8 cellular contexts compared by ENCODE assay signal in genomic region chr4:2008921-2009650, GRCh38. TPM values are rescaled to one million over a fixed set of nuclear protein-coding genes. Genes with fewer than 3 reads are reported as not detected.
DNase-seq lines count a peak whose midpoint lies in the region; ATAC-seq, FAIRE-seq and TF ChIP-seq lines count a peak whose summit lies in the region.

Gene NELFA, minus strand, starts transcription at chr4:2008974. Its CDS starts 15 bp downstream, at chr4:2008959.

- POLR2A ChIA-PET in WTC11 (lab: Charles Lee), result interaction anchor here (1.0 to 1.1 kb wide), 2 partner anchors 27 to 117 kb away, joined by 3 to 4 read pairs; no protein-coding TSS in a partner anchor

- no peaks in the 10 kb centered on the region for H3K9me3 ChIP-seq in smooth muscle cell (replicated peaks; ENCODE audit: low read depth)

- H4K20me1 ChIP-seq in smooth muscle cell (ENCODE audit: low read depth), result peaks cover 34% of the 10 kb centered on the region

- peaks cover 47% of the 10 kb centered on the region for H3K79me2 ChIP-seq in smooth muscle cell (ENCODE audit: low read depth)

- peaks cover 7% of the 10 kb centered on the region for H3K4me1 ChIP-seq in smooth muscle cell (ENCODE audit: low read depth)

- H3K4me3 Mint-ChIP-seq in WTC11, result peak within 1 kb of the TSS; percentile 85

- H3K9ac ChIP-seq in smooth muscle cell (ENCODE audit: low read depth), result peak within 1 kb of the TSS; percentile 100

- H3K27me3 Mint-ChIP-seq in WTC11 (ENCODE audit: low read depth), result peaks cover 8% of the 10 kb centered on the region

- peaks cover 5% of the 10 kb centered on the region for H3F3A ChIP-seq in smooth muscle cell (ENCODE audit: low read depth)

- no peak for FAIRE-seq in bronchial epithelial cell (lab: Jason Lieb, UNC)

- H3K9me3 Mint-ChIP-seq in WTC11, result no peaks in the 10 kb centered on the region

- H3K4me2 ChIP-seq in smooth muscle cell, result peak within 1 kb of the TSS; percentile 98

- DNase-seq in AG08396 (ENCODE audit: low spot score) (peak; percentile 97), NCI-H2227 (lab: John Stamatoyannopoulos, UW; ENCODE audit: unreplicated experiment) (peak; percentile 93), WTC11 (ENCODE audit: low spot score) (peak; percentile 96), bronchial epithelial cell (ENCODE audit: low read depth) (peak; percentile 82), iPS-NIHi7 (ENCODE audit: extremely low spot score) (peak; percentile 96), smooth muscle cell (lab: John Stamatoyannopoulos, UW; ENCODE audit: unreplicated experiment) (peak; percentile 94)

- peak within 1 kb of the TSS; percentile 100 for H3K4me3 ChIP-seq in bronchial epithelial cell (ENCODE audit: low read depth, low read length)
- peak within 1 kb of the TSS; percentile 100 for H3K4me3 ChIP-seq in smooth muscle cell

- H3K27ac ChIP-seq in smooth muscle cell (ENCODE audit: low read depth), result peak within 1 kb of the TSS; percentile 99

- CTCF ChIA-PET in WTC11 (lab: Charles Lee), result interaction anchor here (0.6 to 1.3 kb wide), 10 partner anchors 9 to 395 kb away, joined by 3 to 4 read pairs (median 3); a partner anchor contains a TSS

- H3K4me1 Mint-ChIP-seq in WTC11, result peaks cover 14% of the 10 kb centered on the region

- H3K36me3 ChIP-seq in bronchial epithelial cell (ENCODE audit: control insufficient read depth, insufficient read depth, low read length), result no peaks in the 10 kb centered on the region
- H3K36me3 ChIP-seq in smooth muscle cell (ENCODE audit: low read depth), result no peaks in the 10 kb centered on the region

- H3K36me3 Mint-ChIP-seq in WTC11, result peaks cover 9% of the 10 kb centered on the region

- TF ChIP-seq CTCF in WTC11 (IDR thresholded peaks at IDR 0.05), result peak; percentile 27; the same call in 1 of the 2 replicates
- TF ChIP-seq CTCF in bronchial epithelial cell (IDR thresholded peaks at IDR 0.05; ENCODE audit: insufficient read depth, low read length, severe bottlenecking), result peak; percentile 62
- peak; percentile 40 for TF ChIP-seq CTCF in smooth muscle cell (IDR thresholded peaks at IDR 0.05; ENCODE audit: borderline replicate concordance, insufficient read depth, poor library complexity, severe bottlenecking)

- peak within 1 kb of the TSS; percentile 100 for H2AFZ ChIP-seq in smooth muscle cell (ENCODE audit: low read depth)

- peak within 1 kb of the TSS; percentile 72 for H3K27ac Mint-ChIP-seq in WTC11

- under 1% methylated on average over 92 of the region's 95 CpGs for WGBS in smooth muscle cell (ENCODE audit: low lambda C conversion rate)

- no peaks in the 10 kb centered on the region for H3K27me3 ChIP-seq in bronchial epithelial cell (ENCODE audit: control insufficient read depth, insufficient read depth, low read length)
- no peaks in the 10 kb centered on the region for H3K27me3 ChIP-seq in smooth muscle cell (ENCODE audit: low read depth)

- peak; percentile 83 for ATAC-seq in GM18909 (IDR thresholded peaks at IDR 0.05; ENCODE audit: poor library complexity, unreplicated experiment)
- peak; percentile 76 for ATAC-seq in HG03159 (IDR thresholded peaks at IDR 0.05; ENCODE audit: unreplicated experiment)
- ATAC-seq in WTC11, result peak; percentile 84

TF ChIP-seq in WTC11, 78 proteins besides CTCF, POLR2A, EP300 and RAD21 (continues in another document):
- TF ChIP-seq FOXK1 (CRISPR knock-in tag; IDR thresholded peaks at IDR 0.05) (0 out of 2 replicates have a peak, but pooled peaks have one; percentile 48), CREM (CRISPR knock-in tag; IDR thresholded peaks at IDR 0.05) (peak; percentile 96), PRDM15 (CRISPR knock-in tag; IDR thresholded peaks at IDR 0.05) (no peak), NFE2L1 (CRISPR knock-in tag; IDR thresholded peaks at IDR 0.05) (no peak; the same call in 1 of the 2 replicates), ZNF512 (CRISPR knock-in tag; IDR thresholded peaks at IDR 0.05; ENCODE audit: borderline replicate concordance) (no peak), ZNF396 (CRISPR knock-in tag; IDR thresholded peaks at IDR 0.05; ENCODE audit: borderline replicate concordance) (no peak), RELA (CRISPR knock-in tag; IDR thresholded peaks at IDR 0.05; ENCODE audit: borderline replicate concordance) (peak; percentile 63; the same call in 1 of the 2 replicates), GTF2I (CRISPR knock-in tag; conservative IDR thresholded peaks at IDR 0.05) (no peak), ETV6 (CRISPR knock-in tag; IDR thresholded peaks at IDR 0.05) (peak; percentile 70), SP1 (CRISPR knock-in tag; conservative IDR thresholded peaks at IDR 0.05) (peak; percentile 59; the same call in 1 of the 2 replicates), ATF2 (CRISPR knock-in tag; IDR thresholded peaks at IDR 0.05; ENCODE audit: borderline replicate concordance, low read depth) (no peak), AR (CRISPR knock-in tag; IDR thresholded peaks at IDR 0.05) (no peak), NR1H2 (CRISPR knock-in tag; IDR thresholded peaks at IDR 0.05) (no peak), ESRRA (CRISPR knock-in tag; IDR thresholded peaks at IDR 0.05; ENCODE audit: borderline replicate concordance) (0 out of 2 replicates have a peak, but pooled peaks have one; percentile 48)

RNA-seq across cellular contexts. Expression of gene NELFA, which starts in this region (rescaled TPM):
- total RNA-seq in WTC11 (2021) (63.3 to 72.6 TPM (median 69.2 TPM) in 3 replicates), bronchial epithelial cell (14.7 and 17.9 TPM in 2 replicates), smooth muscle cell (16.3 and 17.0 TPM in 2 replicates)
- 33.7 and 36.4 TPM in 2 replicates for polyA plus RNA-seq in smooth muscle cell

Comparison
In these comparisons a context has a peak if more than half of its experiments do, and no peak if none do; other contexts are left out.
1. Peak in every context shown above with its lines: DNase-seq, ATAC-seq, H3K4me3 ChIP-seq and H3K27ac ChIP-seq.